In genomic region chr1:21963477-21964217, GRCh38 we compare ENCODE assay signal across 9 cellular contexts. TPM values are rescaled to one million over a fixed set of nuclear protein-coding genes. Genes with fewer than 3 reads are reported as not detected.
DNase-seq lines count a peak whose midpoint lies in the region; ATAC-seq and TF ChIP-seq lines count a peak whose summit lies in the region.
"Had no signal": no experiment of that assay in that cellular context is flagged by ENCODE, and none has a peak within 500 bp of the region (broad histone marks: within the 10 kb centered on the region; RNA-seq: fewer than 3 reads in every experiment).

No MANE protein-coding gene starts in this region.

- peak overlapping the region; percentile 32 for H3K27ac ChIP-seq in Panc1 (ENCODE audit: low read length)
- no peak overlapping the region for H3K27ac ChIP-seq in suprapubic skin

- H3K4me1 ChIP-seq in Panc1 (ENCODE audit: control insufficient read depth, insufficient read depth, low read length) (peaks cover 8% of the 10 kb centered on the region), suprapubic skin (peaks cover 7% of the 10 kb centered on the region)

- BruUV-seq in Panc1 (replicated peaks; lab: Mats Ljungman, UMichigan): no TSS peak

- in situ Hi-C loops in Panc1 (cut with HindIII; ENCODE audit: low pct_unique_long_range_greater_than_20kb, low sequenced_read_pairs): no loop called here

- POLR2A ChIA-PET in Panc1 (lab: Charles Lee): no interaction called here

- no peaks in the 10 kb centered on the region for H3K36me3 ChIP-seq in Panc1 (ENCODE audit: control insufficient read depth, insufficient read depth, low read length)
- no peaks in the 10 kb centered on the region for H3K36me3 ChIP-seq in suprapubic skin

- ATAC-seq in Panc1 (peak; percentile 91), HG03432 (IDR thresholded peaks at IDR 0.05; ENCODE audit: unreplicated experiment) (no peak)
- peak; percentile 85 to 86 for ATAC-seq in activated T-cell treated with anti-CD3 and anti-CD28 coated beads, Interleukin-2, amount 50 U/mL, for 72 hours (replicated peaks in 1 of 2)

- no peaks in the 10 kb centered on the region for H3K9me3 ChIP-seq in Panc1 (ENCODE audit: control insufficient read depth, insufficient read depth, low read depth, low read length)
- H3K9me3 ChIP-seq in suprapubic skin: no peaks in the 10 kb centered on the region

- H3K27me3 ChIP-seq in Panc1 (ENCODE audit: control insufficient read depth, insufficient read depth, low read length): no peaks in the 10 kb centered on the region
- H3K27me3 ChIP-seq in suprapubic skin: no peaks in the 10 kb centered on the region

- 52% methylated on average over 11 of the region's 11 CpGs for WGBS in suprapubic skin

- peak overlapping the region; percentile 54 for H3K27ac Mint-ChIP-seq in activated T-cell treated with anti-CD3 and anti-CD28 coated beads, Interleukin-2, amount 50 U/mL, for 72 hours

- no peaks in the 10 kb centered on the region for H3K36me3 Mint-ChIP-seq in activated T-cell treated with anti-CD3 and anti-CD28 coated beads, Interleukin-2, amount 50 U/mL, for 72 hours (ENCODE audit: insufficient read depth in 2 of 2)

- peaks cover 5% of the 10 kb centered on the region for H3K27me3 Mint-ChIP-seq in activated T-cell treated with anti-CD3 and anti-CD28 coated beads, Interleukin-2, amount 50 U/mL, for 72 hours (ENCODE audit: low read depth)

- TF ChIP-seq EP300 in suprapubic skin (IDR thresholded peaks at IDR 0.05): no peak

- H3K9me3 Mint-ChIP-seq in activated T-cell treated with anti-CD3 and anti-CD28 coated beads, Interleukin-2, amount 50 U/mL, for 72 hours: no peaks in the 10 kb centered on the region

- H3K4me3 ChIP-seq in Panc1 (ENCODE audit: low read depth in 2 of 2, low read length in 2 of 2): no peak overlapping the region
- no peak overlapping the region for H3K4me3 ChIP-seq in suprapubic skin

- CTCF ChIA-PET in Panc1 (lab: Charles Lee): interaction anchor here (0.6 to 0.9 kb wide), 3 partner anchors 89 to 387 kb away, joined by 3 to 10 read pairs (median 3); partner anchors contain the start of gene CDC42

- DNase-seq in DMS79 treated with DMSO at 0.1 percent for 48 hours (lab: John Stamatoyannopoulos, UW) (peak; percentile 88), HuH-7 (ENCODE audit: low spot score) (peak; percentile 83), Panc1 (ENCODE audit: low read depth, low spot score) (peak; percentile 62), fibroblast of the conjunctiva (ENCODE audit: low read depth) (peak; percentile 30), nucleus accumbens (lab: John Stamatoyannopoulos, UW) (peak in 50 of 56 donors; percentile 4 to 88 (median 44)), suprapubic skin (ENCODE audit: low spot score in 2 of 2) (peak; percentile 89 to 90)
- DNase-seq in activated T-cell treated with anti-CD3 and anti-CD28 coated beads, Interleukin-2, amount 50 U/mL, for 72 hours: peak; percentile 74 to 85

- intact Hi-C loops in Panc1 (cut with micrococcal nuclease; ENCODE audit: unreplicated experiment): no loop called here

- peak; percentile 93; the same call in 1 of the 2 replicates for TF ChIP-seq CTCF in Panc1 (IDR thresholded peaks at IDR 0.05)
- peak; percentile 86 to 95 for TF ChIP-seq CTCF in suprapubic skin (IDR thresholded peaks at IDR 0.05)

- peaks cover 13% of the 10 kb centered on the region for H3K4me1 Mint-ChIP-seq in activated T-cell treated with anti-CD3 and anti-CD28 coated beads, Interleukin-2, amount 50 U/mL, for 72 hours (ENCODE audit: low read depth)

- TF ChIP-seq POLR2A in suprapubic skin (IDR thresholded peaks at IDR 0.05): no peak

- H3K4me3 Mint-ChIP-seq in activated T-cell treated with anti-CD3 and anti-CD28 coated beads, Interleukin-2, amount 50 U/mL, for 72 hours: no peak overlapping the region

RNA-seq across cellular contexts. Expression of gene CELA3B, which starts 13.2 kb away (rescaled TPM):
- 3.4 TPM for total RNA-seq in Panc1 (2021; ENCODE audit: unreplicated experiment)
- not detected for polyA plus RNA-seq in Panc1 (2012; ENCODE audit: insufficient read length)
- not detected for total RNA-seq in activated T-cell treated with anti-CD3 and anti-CD28 coated beads, Interleukin-2, amount 50 U/mL, for 72 hours
- total RNA-seq in suprapubic skin: not detected

RNA-seq across cellular contexts. Expression of gene HSPG2, which starts 26.5 kb away (rescaled TPM):
- total RNA-seq in Panc1 (2021; ENCODE audit: unreplicated experiment) (171 TPM), suprapubic skin (100 to 1,000 TPM in 3 of 4 donors, 10 to 100 TPM in 1; 97.5 to 164 (median 131) TPM)
- polyA plus RNA-seq in Panc1 (2012; ENCODE audit: insufficient read length): 324 TPM
- total RNA-seq in activated T-cell treated with anti-CD3 and anti-CD28 coated beads, Interleukin-2, amount 50 U/mL, for 72 hours: 10 to 100 TPM in 1 of 2 donors, 1 to 10 TPM in 1; 4.4 to 11.5 TPM

RNA-seq across cellular contexts. Expression of gene CELA3A, which starts 37.8 kb away (rescaled TPM):
- total RNA-seq in Panc1 (2021; ENCODE audit: unreplicated experiment): 5.9 TPM
- polyA plus RNA-seq in Panc1 (2012; ENCODE audit: insufficient read length): not detected
- not detected for total RNA-seq in activated T-cell treated with anti-CD3 and anti-CD28 coated beads, Interleukin-2, amount 50 U/mL, for 72 hours
- total RNA-seq in suprapubic skin: not detected
- total RNA-seq: dermis microvascular lymphatic vessel endothelial cell had no signal

Comparison
In these comparisons a context has a peak if more than half of its experiments do, and no peak if none do; other contexts are left out.
1. DNase-seq: peak in every context shown above with its lines; median percentile 90 in suprapubic skin; 88 in DMS79 treated with DMSO at 0.1 percent for 48 hours; 83 in HuH-7; 80 in activated T-cell treated with anti-CD3 and anti-CD28 coated beads, Interleukin-2, amount 50 U/mL, for 72 hours; 62 in Panc1; 44 in nucleus accumbens; 30 in fibroblast of the conjunctiva.
2. RNA of gene HSPG2, which starts 26.5 kb away (total RNA-seq): 171 TPM in Panc1 (single experiment) and 97.5 to 164 TPM in suprapubic skin; 4.4 to 11.5 TPM in activated T-cell treated with anti-CD3 and anti-CD28 coated beads, Interleukin-2, amount 50 U/mL, for 72 hours; every median in the first group is over 4 times any median in the second.